22 cellular contexts compared by ENCODE assay signal in the genomic region with DNA sequence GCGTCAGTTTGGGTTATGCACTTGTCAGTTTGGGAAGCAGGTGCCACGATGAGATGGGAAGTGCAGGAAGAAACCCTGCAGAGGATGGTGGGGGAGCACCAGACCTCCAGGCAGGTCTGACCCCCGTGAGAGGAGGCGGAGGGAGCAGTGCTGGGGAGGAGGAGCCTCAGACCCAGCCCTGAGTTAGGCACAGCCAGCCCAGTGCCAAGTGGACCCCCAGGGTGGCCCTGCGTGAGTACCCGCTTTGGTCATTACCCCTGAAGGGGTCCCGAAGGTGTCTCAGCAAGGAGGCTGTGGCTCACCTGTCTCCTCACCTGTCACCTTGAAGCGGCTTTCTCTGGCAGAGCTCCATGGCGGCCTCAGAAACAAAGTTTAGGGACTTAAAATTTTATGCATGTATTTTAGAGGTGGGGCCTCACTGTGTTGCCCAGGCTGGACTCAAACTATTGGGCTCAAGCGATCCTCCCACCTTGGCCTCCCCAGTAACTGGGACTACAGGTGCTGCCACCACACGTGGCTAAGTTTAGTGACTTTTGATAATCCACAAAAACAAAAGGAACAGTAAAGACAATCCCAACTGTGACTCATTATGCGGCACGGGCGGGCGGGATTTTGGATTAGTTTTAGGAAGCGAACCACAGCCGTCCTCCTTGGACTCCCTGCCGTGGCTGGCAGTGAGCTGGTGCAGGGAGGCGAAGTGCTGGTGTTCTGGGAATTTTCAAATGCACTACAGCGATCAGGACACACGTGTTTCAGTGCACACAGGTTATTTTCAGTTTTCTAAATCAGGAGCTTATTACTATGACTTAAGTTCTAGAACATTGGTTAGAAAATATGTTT. TPM values are rescaled to one million over a fixed set of nuclear protein-coding genes. Genes with fewer than 3 reads are reported as not detected.
DNase-seq lines count a peak whose midpoint lies in the region; TF ChIP-seq lines count a peak whose summit lies in the region.
"Had no signal": no experiment of that assay in that cellular context is flagged by ENCODE, and none has a peak within 500 bp of the region (broad histone marks: within the 10 kb centered on the region; RNA-seq: fewer than 3 reads in every experiment).

No MANE protein-coding gene starts in this region.

- H3K27ac ChIP-seq in HEK293 (ENCODE audit: extremely low read depth, low read depth, low read length) (no peak overlapping the region), neuronal stem cell (replicated peaks; ENCODE audit: low read length) (no peak overlapping the region)
- H3K27ac ChIP-seq: upper lobe of left lung had no signal

- no peak for DNase-seq in T-helper 2 cell treated with Interferon-gamma antibody and Interleukin-4, amounts not matched to agents 5 μg/mL and 100 μg/mL, for 36 hours (ENCODE audit: low spot score)
- DNase-seq in T-helper 2 cell (no peak), chondrocyte (ENCODE audit: low spot score) (peak; percentile 58), neuronal stem cell (ENCODE audit: low spot score) (no peak), NCI-H128 (lab: John Stamatoyannopoulos, UW; ENCODE audit: unreplicated experiment) (no peak), immature natural killer cell (no peak), NCI-H446 (lab: John Stamatoyannopoulos, UW) (no peak)
- DNase-seq: activated CD8-positive, alpha-beta T cell treated with anti-CD3 and anti-CD28 coated beads for 36 hours; activated naive CD4-positive, alpha-beta T cell treated with anti-CD3 and anti-CD28 coated beads, Interleukin-2, amount 10 ng/mL, durations not matched to agents 7 days and 5 days; anterior cingulate cortex; Calu3; central memory CD4-positive, alpha-beta T cell; erythroblast; NCI-H1694; NCI-H2227 treated with DMSO at 0.1 percent for 48 hours; NCI-H82; nephron progenitor cell; stimulated activated CD4-positive, alpha-beta T cell treated with anti-CD3 and anti-CD28 coated beads, Interleukin-4, amount 100 ng/mL, for 24 hours; stimulated activated naive CD8-positive, alpha-beta T cell treated with anti-CD3 and anti-CD28 coated beads, Interleukin-15, amount 100 ng/mL, for 72 hours; upper lobe of left lung had no signal

- H3K4me3 ChIP-seq in HEK293 (ENCODE audit: low read depth, low read length), result no peak overlapping the region
- H3K4me3 ChIP-seq in neuronal stem cell (ENCODE audit: low read length in 2 of 2), result no peak overlapping the region
- H3K4me3 ChIP-seq: gastroesophageal sphincter, upper lobe of left lung had no signal

- H3K36me3 Mint-ChIP-seq in T-helper 2 cell treated with Interferon-gamma antibody and Interleukin-4, amounts not matched to agents 5 μg/mL and 100 μg/mL, for 36 hours (ENCODE audit: low read depth), result peaks cover 64% of the 10 kb centered on the region
- H3K36me3 Mint-ChIP-seq in chondrocyte (ENCODE audit: low read depth), result peaks cover 3% of the 10 kb centered on the region
- H3K36me3 Mint-ChIP-seq in immature natural killer cell, result peaks cover 3 to 9% (median 5%) of the 10 kb centered on the region in 3 donors

- no peak overlapping the region for H2BK5ac ChIP-seq in neuronal stem cell (ENCODE audit: low read length)

- WGBS in neuronal stem cell (ENCODE audit: extremely low coverage in 2 of 2, insufficient read length in 2 of 2, insufficient replicate concordance in 1 of 2), 2 donors, result no CpG with 5 or more reads among the region's 21 CpGs

- CTCF ChIA-PET in HEK293 (lab: Yijun Ruan, JAX), result interaction anchor here (1.2 to 1.6 kb wide), 3 partner anchors 59 to 69 kb away, joined by 3 to 7 read pairs (median 3); no protein-coding TSS in a partner anchor

- TF ChIP-seq CTCF in HEK293 (tag by site-specific recombination; IDR thresholded peaks at IDR 0.05) (no peak), chondrocyte (IDR thresholded peaks at IDR 0.05) (no peak)

- peak overlapping the region; percentile 56 for H3K27ac Mint-ChIP-seq in T-helper 2 cell treated with Interferon-gamma antibody and Interleukin-4, amounts not matched to agents 5 μg/mL and 100 μg/mL, for 36 hours
- no peak overlapping the region for H3K27ac Mint-ChIP-seq in chondrocyte (ENCODE audit: unreplicated experiment)
- no peak overlapping the region for H3K27ac Mint-ChIP-seq in immature natural killer cell
- H3K27ac Mint-ChIP-seq: activated CD8-positive, alpha-beta T cell treated with anti-CD3 and anti-CD28 coated beads for 36 hours; activated naive CD4-positive, alpha-beta T cell treated with anti-CD3 and anti-CD28 coated beads, Interleukin-2, amount 10 ng/mL, durations not matched to agents 7 days and 5 days; nephron progenitor cell; stimulated activated naive CD8-positive, alpha-beta T cell treated with anti-CD3 and anti-CD28 coated beads, Interleukin-15, amount 100 ng/mL, for 72 hours had no signal

- H2BK120ac ChIP-seq in neuronal stem cell (ENCODE audit: low read depth, low read length), result no peak overlapping the region

- peaks cover 10% of the 10 kb centered on the region for H3K4me1 ChIP-seq in HEK293 (ENCODE audit: control insufficient read depth, insufficient read depth, low read length)
- H3K4me1 ChIP-seq in neuronal stem cell (ENCODE audit: control insufficient read depth in 2 of 2, insufficient read depth in 1 of 2, low read depth in 1 of 2, low read length in 2 of 2), result peaks cover 0 to 1% of the 10 kb centered on the region in 2 donors

- H3K4me1 Mint-ChIP-seq in T-helper 2 cell treated with Interferon-gamma antibody and Interleukin-4, amounts not matched to agents 5 μg/mL and 100 μg/mL, for 36 hours (ENCODE audit: low read depth), result peaks cover 55% of the 10 kb centered on the region
- H3K4me1 Mint-ChIP-seq in chondrocyte (ENCODE audit: low read depth) (peaks cover 27% of the 10 kb centered on the region), immature natural killer cell (peaks cover 36 to 60% of the 10 kb centered on the region in 2 donors)

- H3K27me3 ChIP-seq in neuronal stem cell (ENCODE audit: control insufficient read depth in 3 of 3, insufficient read depth in 3 of 3, low read depth in 1 of 3, low read length in 3 of 3), result peaks cover 0 to 22% (median 0%) of the 10 kb centered on the region in 3 experiments
- H3K27me3 ChIP-seq: gastroesophageal sphincter, upper lobe of left lung had no signal

- H3K79me1 ChIP-seq in neuronal stem cell (ENCODE audit: low read depth, low read length), result no peaks in the 10 kb centered on the region

- no peak overlapping the region for H2BK12ac ChIP-seq in neuronal stem cell (ENCODE audit: low read length)

- H3K4me3 Mint-ChIP-seq in T-helper 2 cell treated with Interferon-gamma antibody and Interleukin-4, amounts not matched to agents 5 μg/mL and 100 μg/mL, for 36 hours, result no peak overlapping the region
- no peak overlapping the region for H3K4me3 Mint-ChIP-seq in chondrocyte (ENCODE audit: unreplicated experiment)
- H3K4me3 Mint-ChIP-seq in immature natural killer cell, result no peak overlapping the region
- H3K4me3 Mint-ChIP-seq: activated CD8-positive, alpha-beta T cell treated with anti-CD3 and anti-CD28 coated beads for 36 hours; activated naive CD4-positive, alpha-beta T cell treated with anti-CD3 and anti-CD28 coated beads, Interleukin-2, amount 10 ng/mL, durations not matched to agents 7 days and 5 days; nephron progenitor cell; stimulated activated naive CD8-positive, alpha-beta T cell treated with anti-CD3 and anti-CD28 coated beads, Interleukin-15, amount 100 ng/mL, for 72 hours had no signal

- H3K9ac ChIP-seq in neuronal stem cell (ENCODE audit: low read depth, low read length, poor library complexity), result no peak overlapping the region

- POLR2A ChIA-PET in HEK293 (lab: Yijun Ruan, JAX), result interaction anchor here (1.5 kb wide), 1 partner anchor 14 kb away, joined by 6 read pairs; no protein-coding TSS in a partner anchor

- no peaks in the 10 kb centered on the region for H3K9me3 Mint-ChIP-seq in T-helper 2 cell treated with Interferon-gamma antibody and Interleukin-4, amounts not matched to agents 5 μg/mL and 100 μg/mL, for 36 hours
- no peaks in the 10 kb centered on the region for H3K9me3 Mint-ChIP-seq in chondrocyte (ENCODE audit: low read depth)
- H3K9me3 Mint-ChIP-seq in immature natural killer cell, result no peaks in the 10 kb centered on the region
- H3K9me3 Mint-ChIP-seq: activated CD8-positive, alpha-beta T cell treated with anti-CD3 and anti-CD28 coated beads for 36 hours; activated naive CD4-positive, alpha-beta T cell treated with anti-CD3 and anti-CD28 coated beads, Interleukin-2, amount 10 ng/mL, durations not matched to agents 7 days and 5 days; stimulated activated naive CD8-positive, alpha-beta T cell treated with anti-CD3 and anti-CD28 coated beads, Interleukin-15, amount 100 ng/mL, for 72 hours had no signal

- no peaks in the 10 kb centered on the region for H3K27me3 Mint-ChIP-seq in T-helper 2 cell treated with Interferon-gamma antibody and Interleukin-4, amounts not matched to agents 5 μg/mL and 100 μg/mL, for 36 hours (ENCODE audit: low read depth)
- no peaks in the 10 kb centered on the region for H3K27me3 Mint-ChIP-seq in chondrocyte (ENCODE audit: low read depth)
- H3K27me3 Mint-ChIP-seq in immature natural killer cell (ENCODE audit: low read depth in 3 of 3), result peaks cover 0 to 5% (median 3%) of the 10 kb centered on the region in 3 donors
- H3K27me3 Mint-ChIP-seq: activated CD8-positive, alpha-beta T cell treated with anti-CD3 and anti-CD28 coated beads for 36 hours; activated naive CD4-positive, alpha-beta T cell treated with anti-CD3 and anti-CD28 coated beads, Interleukin-2, amount 10 ng/mL, durations not matched to agents 7 days and 5 days; stimulated activated naive CD8-positive, alpha-beta T cell treated with anti-CD3 and anti-CD28 coated beads, Interleukin-15, amount 100 ng/mL, for 72 hours had no signal

- no peak overlapping the region for H2AK5ac ChIP-seq in neuronal stem cell (ENCODE audit: low read depth, low read length)

- H3K18ac ChIP-seq in neuronal stem cell (ENCODE audit: low read length), result no peak overlapping the region

- peak overlapping the region; percentile 14 for H3K14ac ChIP-seq in neuronal stem cell (ENCODE audit: low read length)

- no peak overlapping the region for H4K91ac ChIP-seq in neuronal stem cell (ENCODE audit: low read depth, low read length, poor library complexity)

- no peak overlapping the region for H4K8ac ChIP-seq in neuronal stem cell (ENCODE audit: low read depth, low read length)

- H3K36me3 ChIP-seq in HEK293 (ENCODE audit: control insufficient read depth in 2 of 2, insufficient read depth in 1 of 2, low read length in 2 of 2) (peaks cover 4 to 41% of the 10 kb centered on the region in 2 experiments; a peak in 2 of 3 replicates), neuronal stem cell (replicated peaks in 1 of 2; ENCODE audit: control insufficient read depth in 2 of 2, insufficient read depth in 2 of 2, low read length in 2 of 2) (peaks cover 0 to 53% of the 10 kb centered on the region in 2 donors)

- H2BK15ac ChIP-seq in neuronal stem cell (ENCODE audit: low read length), result no peak overlapping the region

- no peak overlapping the region for H2AFZ ChIP-seq in neuronal stem cell (ENCODE audit: low read length)

- no peak overlapping the region for H3K4ac ChIP-seq in neuronal stem cell (ENCODE audit: low read length)

- H3K4me2 ChIP-seq in neuronal stem cell (ENCODE audit: insufficient read depth, low read length, poor library complexity, severe bottlenecking), result no peak overlapping the region

- H3K23ac ChIP-seq in neuronal stem cell (ENCODE audit: low read depth, low read length, poor library complexity), result no peak overlapping the region

- no peaks in the 10 kb centered on the region for H3K9me3 ChIP-seq in HEK293 (ENCODE audit: control insufficient read depth, insufficient read depth, low read depth, low read length)
- H3K9me3 ChIP-seq in neuronal stem cell (replicated peaks in 1 of 2; ENCODE audit: control insufficient read depth in 2 of 2, insufficient read depth in 1 of 2, low read depth in 1 of 2, low read length in 2 of 2), result peaks cover 2 to 12% of the 10 kb centered on the region in 2 donors
- H3K9me3 ChIP-seq: gastroesophageal sphincter, upper lobe of left lung had no signal

RNA-seq across cellular contexts. Expression of a gene that starts 4.7 kb away (rescaled TPM):
- 43.5 to 48.1 TPM (median 45.4 TPM) in 3 replicates for total RNA-seq in chondrocyte
- 7.7 TPM for polyA plus RNA-seq in neuronal stem cell (2013, experiment 1 of 2)
- polyA plus RNA-seq in neuronal stem cell (2013, experiment 2 of 2), result 7.4 TPM
- polyA plus RNA-seq in immature natural killer cell, result 10 to 100 TPM in 1 of 3 donors, 1 to 10 TPM in 2; 5.6 to 11.8 (median 9.5) TPM
